ENCODE assay signal across 8 cellular contexts in the genomic region with DNA sequence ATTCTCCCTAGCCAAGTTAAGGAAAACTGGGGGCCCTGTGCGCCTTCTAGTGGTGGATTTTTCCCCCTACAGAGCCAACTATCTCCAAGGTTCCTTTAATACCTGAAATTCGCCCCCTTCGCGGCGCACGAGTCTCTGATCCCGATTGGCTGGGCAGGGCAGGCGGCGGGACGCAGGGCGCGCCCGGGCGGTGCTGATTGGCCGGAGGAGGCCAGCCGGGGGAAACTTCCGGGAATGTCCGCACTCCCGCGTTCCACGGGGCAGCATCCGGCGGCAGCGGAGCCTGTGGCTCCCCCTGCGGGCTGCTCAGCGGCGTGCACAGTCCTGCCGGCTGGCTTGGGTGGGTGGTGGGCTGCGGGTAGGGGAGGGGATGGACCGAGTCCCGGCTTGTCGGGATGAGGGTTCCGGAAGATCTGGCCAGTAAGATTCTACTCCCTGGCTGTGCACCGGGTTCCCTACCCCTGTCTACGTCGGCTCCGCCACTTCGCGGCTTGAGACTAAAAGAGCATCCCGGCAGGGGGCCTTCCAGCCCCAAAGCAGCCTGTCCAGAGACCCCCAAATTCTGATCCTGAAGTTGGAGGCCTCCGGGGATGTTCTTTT. TPM values are rescaled to one million over a fixed set of nuclear protein-coding genes. Genes with fewer than 3 reads are reported as not detected.
A peak's percentile ranks its signal among the peaks of the same experiment; 100 is the strongest.
DNase-seq lines count a peak whose midpoint lies in the region; ATAC-seq and TF ChIP-seq lines count a peak whose summit lies in the region.

TSS of gene NABP2 (plus strand) at position 241 of the 600 bp plus-strand sequence. CDS start 515 bp downstream, outside the sequence.

- H3K9me3 ChIP-seq in HUES64 (ENCODE audit: insufficient read depth, low read depth, low read length) = no peaks in the 10 kb centered on the region
- no peaks in the 10 kb centered on the region for H3K9me3 ChIP-seq in OCI-LY3 (ENCODE audit: insufficient read depth, low read length)

- H3K4me3 ChIP-seq in HUES64 (ENCODE audit: low read length) (peak within 1 kb of the TSS; percentile 75), OCI-LY3 (ENCODE audit: low read length) (peak within 1 kb of the TSS; percentile 87)

- peaks cover 10% of the 10 kb centered on the region for H3K27me3 Mint-ChIP-seq in endothelial cell (ENCODE audit: unreplicated experiment)

- no peaks in the 10 kb centered on the region for H3K9me3 Mint-ChIP-seq in endothelial cell (ENCODE audit: unreplicated experiment)

- peak; percentile 88 for DNase-seq in DMS 273 treated with DMSO at 0.1 percent for 48 hours (lab: John Stamatoyannopoulos, UW)
- peak; percentile 78 for DNase-seq in activated T-cell treated with anti-CD3 and anti-CD28 coated beads for 1 hour (ENCODE audit: low read depth)
- DNase-seq in endothelial cell (ENCODE audit: low spot score) = peak; percentile 99
- peak; percentile 98 for DNase-seq in midbrain (lab: John Stamatoyannopoulos, UW)
- peak; percentile 85 for DNase-seq in stimulated activated CD8-positive, alpha-beta memory T cell treated with anti-CD3 and anti-CD28 coated beads, Interleukin-2, amount 100 ng/mL, for 1 hour (ENCODE audit: low read depth in 2 of 2)

- peak within 1 kb of the TSS; percentile 94 for H3K4me2 ChIP-seq in OCI-LY3 (ENCODE audit: low read length)

- peak within 1 kb of the TSS; percentile 90 for H3K27ac Mint-ChIP-seq in endothelial cell (ENCODE audit: unreplicated experiment)

- no peaks in the 10 kb centered on the region for H3K27me3 ChIP-seq in HUES64 (ENCODE audit: insufficient read depth, low read length)
- no peaks in the 10 kb centered on the region for H3K27me3 ChIP-seq in OCI-LY3 (ENCODE audit: low read depth, low read length)

- H3K4me1 ChIP-seq in HUES64 (ENCODE audit: insufficient read depth, low read length) (peaks cover 13% of the 10 kb centered on the region), OCI-LY3 (ENCODE audit: low read length) (peaks cover 26% of the 10 kb centered on the region)

- H3K36me3 ChIP-seq in HUES64 (ENCODE audit: insufficient read depth, low read length) (0 out of 2 replicates have a peak, but pooled peaks cover 2% of the 10 kb centered on the region), OCI-LY3 (replicated peaks; ENCODE audit: low read depth, low read length) (no peaks in the 10 kb centered on the region)

- peaks cover 4% of the 10 kb centered on the region for H3K36me3 Mint-ChIP-seq in endothelial cell (ENCODE audit: low read depth, unreplicated experiment)

- peak within 1 kb of the TSS; percentile 73 for H2AFZ ChIP-seq in OCI-LY3 (ENCODE audit: low read depth, low read length)

- WGBS in HUES64 = 2% methylated on average over 41 of the region's 41 CpGs

- H3K9ac ChIP-seq in HUES64 (ENCODE audit: low read depth, low read length) = peak within 1 kb of the TSS; percentile 68
- H3K9ac ChIP-seq in OCI-LY3 (ENCODE audit: low read length) = peak within 1 kb of the TSS; percentile 89

- H3K4me3 Mint-ChIP-seq in endothelial cell (ENCODE audit: unreplicated experiment) = peak within 1 kb of the TSS; percentile 76

- peaks cover 39% of the 10 kb centered on the region for H3K4me1 Mint-ChIP-seq in endothelial cell (ENCODE audit: unreplicated experiment)

- peaks cover 5% of the 10 kb centered on the region; the same call in 1 of the 2 replicates for H4K20me1 ChIP-seq in OCI-LY3 (ENCODE audit: insufficient read depth, low read length)

- peaks cover 37% of the 10 kb centered on the region for H3K79me2 ChIP-seq in OCI-LY3 (ENCODE audit: low read length)

- peak; percentile 57 for ATAC-seq in GM21447 (IDR thresholded peaks at IDR 0.05; ENCODE audit: unreplicated experiment)

- peak; percentile 83 for TF ChIP-seq CTCF in OCI-LY3 (IDR thresholded peaks at IDR 0.05; ENCODE audit: low read depth, low read length)
- TF ChIP-seq CTCF in endothelial cell (IDR thresholded peaks at IDR 0.05; ENCODE audit: unreplicated experiment) = peak; percentile 86

- H3K27ac ChIP-seq in HUES64 (ENCODE audit: low read depth, low read length) (peak within 1 kb of the TSS; percentile 76), OCI-LY3 (ENCODE audit: low read length) (peak within 1 kb of the TSS; percentile 57)

RNA-seq across cellular contexts. Expression of gene NABP2, which starts in this region (rescaled TPM):
- polyA plus RNA-seq in HUES64 (2013, experiment 1 of 2) = 41.1 TPM
- polyA plus RNA-seq in HUES64 (2013, experiment 2 of 2) = 40.8 TPM
- total RNA-seq in endothelial cell (ENCODE audit: unreplicated experiment) = 19.8 TPM

Comparison
In these comparisons a context has a peak if more than half of its experiments do, and no peak if none do; other contexts are left out.
1. Peak in every context shown above with its lines: DNase-seq, ATAC-seq, H3K4me3 ChIP-seq and H3K27ac ChIP-seq.